In the genomic region with DNA sequence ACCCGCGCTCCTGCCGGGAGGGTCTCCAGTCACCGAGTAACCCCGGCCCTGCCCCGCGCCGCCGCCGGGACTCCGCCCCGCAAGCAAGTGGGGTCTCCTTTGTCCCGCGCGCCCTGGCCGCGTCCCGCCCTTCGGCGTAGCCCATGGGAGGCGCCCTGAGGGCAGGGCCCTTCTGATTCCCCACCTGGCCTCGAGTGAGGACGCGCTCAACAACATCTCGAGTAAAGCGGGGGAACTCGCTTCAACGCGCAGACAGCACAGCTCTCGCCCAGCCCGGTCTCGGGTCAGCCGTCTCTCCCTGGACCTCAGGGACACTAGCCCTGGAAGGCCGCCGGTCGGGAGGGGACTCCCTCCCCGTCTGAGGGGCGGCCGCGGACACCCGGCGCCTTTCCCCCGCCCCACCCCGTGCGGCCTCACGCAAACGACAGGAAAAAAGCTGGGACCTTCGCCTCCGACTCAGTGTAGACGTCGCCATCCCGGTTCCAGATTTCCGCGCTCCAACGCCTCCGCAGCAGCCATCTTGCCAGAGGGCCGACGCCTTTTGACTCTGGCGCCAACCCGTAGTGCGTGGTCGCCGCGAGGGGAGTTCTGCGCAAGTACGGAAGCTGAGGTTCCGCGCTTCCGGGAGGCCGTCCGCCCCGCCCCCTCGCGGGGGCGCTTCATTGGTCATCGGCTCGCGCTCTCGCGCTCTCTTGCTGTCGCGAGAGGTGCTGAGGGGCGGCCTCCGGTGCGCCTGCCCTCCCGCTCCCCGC, we compare ENCODE assay signal across 8 cellular contexts. TPM values are rescaled to one million over a fixed set of nuclear protein-coding genes. Genes with fewer than 3 reads are reported as not detected.
DNase-seq lines count a peak whose midpoint lies in the region; ATAC-seq and TF ChIP-seq lines count a peak whose summit lies in the region.

No MANE protein-coding gene starts in this region.

- POLR2A ChIA-PET in BJ (lab: Charles Lee), result interaction anchor here (1.9 kb wide), 1 partner anchor 16 kb away, joined by 10 read pairs; no protein-coding TSS in a partner anchor

- intact Hi-C loops in left colon (cut with DNase I, micrococcal nuclease), result no loop called here

- peaks cover 5% of the 10 kb centered on the region; the same call in 1 of the 2 replicates for H3K36me3 ChIP-seq in BJ (ENCODE audit: control insufficient read depth, insufficient read depth, low read length)

- CTCF ChIA-PET in BJ (lab: Yijun Ruan, JAX), result interaction anchor here (1.2 to 1.5 kb wide), 2 partner anchors 16 to 72 kb away, joined by 3 read pairs; no protein-coding TSS in a partner anchor

- no peaks in the 10 kb centered on the region for H3K27me3 ChIP-seq in BJ (ENCODE audit: control insufficient read depth, insufficient read depth, low read length)

- TF ChIP-seq CTCF in BJ (IDR thresholded peaks at IDR 0.05; ENCODE audit: insufficient read depth, low read depth, low read length), result no peak
- TF ChIP-seq CTCF in choroid plexus epithelial cell (conservative IDR thresholded peaks at IDR 0.05; ENCODE audit: low read depth, low read length), result no peak

- H3K4me3 ChIP-seq in BJ (ENCODE audit: low read depth, low read length) (peak overlapping the region; percentile 79), choroid plexus epithelial cell (ENCODE audit: low read depth, low read length) (peak overlapping the region; percentile 93)

- DNase-seq in BJ (ENCODE audit: low read depth), result peak; percentile 71
- DNase-seq in NCI-H524 (lab: John Stamatoyannopoulos, UW), result peak; percentile 87 to 95
- peak; percentile 96 for DNase-seq in activated CD4-positive, alpha-beta T cell treated with anti-CD3 and anti-CD28 coated beads for 4 hours
- DNase-seq in choroid plexus epithelial cell (ENCODE audit: low read depth), result peak; percentile 98
- DNase-seq in left colon, result peak; percentile 97 to 98
- peak; percentile 92 to 95 (median 94) for DNase-seq in stimulated activated CD4-positive, alpha-beta T cell treated with anti-CD3 and anti-CD28 coated beads, Interleukin-1b, Interleukin-23, amount 100 ng/mL, for 24 hours (ENCODE audit: low read depth in 4 of 4, low spot score in 1 of 4)

- peak; percentile 93 for ATAC-seq in GM19324 (IDR thresholded peaks at IDR 0.05; ENCODE audit: low FRiP score, unreplicated experiment)
- peak; percentile 74 for ATAC-seq in HG03457 (IDR thresholded peaks at IDR 0.05; ENCODE audit: unreplicated experiment)
- peak; percentile 93 for ATAC-seq in left colon

RNA-seq across cellular contexts. Expression of gene GID8, which starts 0.4 kb away (rescaled TPM):
- polyA plus RNA-seq in BJ (2011; rRNA removed), result 23.1 and 23.4 TPM in 2 replicates
- 25.7 and 28.1 TPM in 2 replicates for polyA minus RNA-seq in BJ (2011; rRNA and poly(A)+ RNA removed)
- total RNA-seq in left colon, result 10 to 100 TPM; 30.7 to 37.7 TPM

RNA-seq across cellular contexts. Expression of gene DIDO1, which starts 11.2 kb away (rescaled TPM):
- 18.0 and 19.8 TPM in 2 replicates for polyA plus RNA-seq in BJ (2011; rRNA removed)
- polyA minus RNA-seq in BJ (2011; rRNA and poly(A)+ RNA removed), result 17.4 and 19.3 TPM in 2 replicates
- total RNA-seq in left colon, result 10 to 100 TPM; 50.5 to 55.3 TPM

RNA-seq across cellular contexts. Expression of gene SLC17A9, which starts 15.0 kb away (rescaled TPM):
- 14.4 and 30.8 TPM in 2 replicates for polyA plus RNA-seq in BJ (2011; rRNA removed)
- polyA minus RNA-seq in BJ (2011; rRNA and poly(A)+ RNA removed), result 8.0 and 13.9 TPM in 2 replicates
- 10 to 100 TPM; 17.7 to 28.1 TPM for total RNA-seq in left colon

Comparison
In these comparisons a context has a peak if more than half of its experiments do, and no peak if none do; other contexts are left out.
1. Peak in every context shown above with its lines: DNase-seq, ATAC-seq and H3K4me3 ChIP-seq.